Comparison of ENCODE assay signal across 17 cellular contexts in the genomic region with DNA sequence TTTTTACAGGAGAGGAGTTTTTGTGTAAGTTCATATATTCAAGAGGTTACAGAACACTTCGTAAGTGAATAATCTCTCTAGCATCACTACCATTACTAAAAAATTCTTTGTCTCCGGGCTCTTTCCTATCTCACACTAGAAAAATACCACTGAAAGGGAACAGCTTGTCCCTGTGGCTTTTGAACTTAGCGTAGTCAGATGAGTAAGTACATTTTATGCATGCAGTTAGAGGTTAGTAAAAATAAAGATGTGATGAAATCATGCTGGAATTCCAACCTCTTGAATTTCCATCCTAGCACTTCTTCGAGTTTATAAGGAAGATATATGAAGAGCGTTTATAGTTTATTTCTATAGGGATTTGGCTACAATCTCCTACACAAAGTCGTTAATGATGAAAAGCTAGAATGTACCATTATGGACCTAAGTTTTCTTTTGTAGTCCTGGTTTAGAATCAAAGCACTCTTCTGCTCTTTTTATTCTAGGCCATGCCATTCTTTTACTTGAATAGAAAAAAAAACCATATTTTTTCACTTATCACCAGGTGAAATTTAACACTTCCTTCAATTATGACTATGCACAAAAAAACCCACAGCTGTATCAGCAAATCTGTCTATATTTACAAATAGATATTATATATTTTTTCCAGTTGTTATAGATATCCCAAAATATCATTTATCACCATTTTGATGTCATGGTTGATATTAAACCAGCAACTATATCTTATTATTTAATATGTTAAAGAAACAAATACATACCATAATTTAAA.
DNase-seq lines count a peak whose midpoint lies in the region; ATAC-seq, FAIRE-seq and TF ChIP-seq lines count a peak whose summit lies in the region.
"Had no signal": no experiment of that assay in that cellular context is flagged by ENCODE, and none has a peak within 500 bp of the region (broad histone marks: within the 10 kb centered on the region; RNA-seq: fewer than 3 reads in every experiment).

No MANE protein-coding gene starts in this region.

- no peak overlapping the region for H3K4me3 Mint-ChIP-seq in HFFc6
- H3K4me3 Mint-ChIP-seq: activated T-helper 17 cell treated with anti-CD3 and anti-CD28 coated beads, Interleukin-2, amount 50 U/mL, for 72 hours; T-helper 17 cell had no signal

- peaks cover 4% of the 10 kb centered on the region for H3K9me3 Mint-ChIP-seq in HFFc6

- peak; percentile 3 for DNase-seq in HFFc6
- peak; percentile 47 for DNase-seq in brain pericyte (ENCODE audit: low read depth, low spot score)
- DNase-seq in iris pigment epithelial cell (ENCODE audit: low read depth) = peak; percentile 99
- no peak for DNase-seq in NCI-H446 (lab: John Stamatoyannopoulos, UW)
- no peak for DNase-seq in GM13977 (ENCODE audit: low spot score)
- no peak for DNase-seq in HPDE6-E6E7 (ENCODE audit: extremely low spot score)
- DNase-seq: AML-193, caudate nucleus, esophagus squamous epithelium, Kasumi-1, NCI-H2107, T-helper 17 cell, uterus had no signal

- no peaks in the 10 kb centered on the region for H3K4me1 Mint-ChIP-seq in HFFc6 (ENCODE audit: low read depth)
- H3K4me1 Mint-ChIP-seq: activated T-helper 17 cell treated with anti-CD3 and anti-CD28 coated beads, Interleukin-2, amount 50 U/mL, for 72 hours; T-helper 17 cell had no signal

- TF ChIP-seq CTCF in HFFc6 (IDR thresholded peaks at IDR 0.05) (no peak), GM13977 (IDR thresholded peaks at IDR 0.05; ENCODE audit: extremely low read depth, insufficient read depth, missing control alignments) (no peak)

- in situ Hi-C loops in GM13977 (cut with MboI; ENCODE audit: low pct_unique_long_range_greater_than_20kb, low sequenced_read_pairs, unreplicated experiment) = no loop called here

- H3K36me3 Mint-ChIP-seq in HFFc6 (ENCODE audit: low read depth) = no peaks in the 10 kb centered on the region

- FAIRE-seq in A204.1 (lab: Jason Lieb, UNC) = peak; percentile 32

- no peak overlapping the region for H3K27ac Mint-ChIP-seq in HFFc6
- H3K27ac Mint-ChIP-seq: activated T-helper 17 cell treated with anti-CD3 and anti-CD28 coated beads, Interleukin-2, amount 50 U/mL, for 72 hours; T-helper 17 cell had no signal

- no peak for ATAC-seq in HG03469 (IDR thresholded peaks at IDR 0.05; ENCODE audit: unreplicated experiment)
- ATAC-seq: activated T-helper 17 cell treated with anti-CD3 and anti-CD28 coated beads, Interleukin-2, amount 50 U/mL, for 72 hours; left lobe of liver; T-helper 17 cell had no signal

- H3K27me3 Mint-ChIP-seq in HFFc6 (ENCODE audit: insufficient read depth) = no peaks in the 10 kb centered on the region
- H3K27me3 Mint-ChIP-seq: activated T-helper 17 cell treated with anti-CD3 and anti-CD28 coated beads, Interleukin-2, amount 50 U/mL, for 72 hours; T-helper 17 cell had no signal

Comparison
In these comparisons a context has a peak if more than half of its experiments do, and no peak if none do; other contexts are left out.
1. DNase-seq: peak in HFFc6 (single experiment), brain pericyte (single experiment) and iris pigment epithelial cell (single experiment); none in NCI-H446 (0 of 2), GM13977 (single experiment) and HPDE6-E6E7 (single experiment).